In the genomic region with DNA sequence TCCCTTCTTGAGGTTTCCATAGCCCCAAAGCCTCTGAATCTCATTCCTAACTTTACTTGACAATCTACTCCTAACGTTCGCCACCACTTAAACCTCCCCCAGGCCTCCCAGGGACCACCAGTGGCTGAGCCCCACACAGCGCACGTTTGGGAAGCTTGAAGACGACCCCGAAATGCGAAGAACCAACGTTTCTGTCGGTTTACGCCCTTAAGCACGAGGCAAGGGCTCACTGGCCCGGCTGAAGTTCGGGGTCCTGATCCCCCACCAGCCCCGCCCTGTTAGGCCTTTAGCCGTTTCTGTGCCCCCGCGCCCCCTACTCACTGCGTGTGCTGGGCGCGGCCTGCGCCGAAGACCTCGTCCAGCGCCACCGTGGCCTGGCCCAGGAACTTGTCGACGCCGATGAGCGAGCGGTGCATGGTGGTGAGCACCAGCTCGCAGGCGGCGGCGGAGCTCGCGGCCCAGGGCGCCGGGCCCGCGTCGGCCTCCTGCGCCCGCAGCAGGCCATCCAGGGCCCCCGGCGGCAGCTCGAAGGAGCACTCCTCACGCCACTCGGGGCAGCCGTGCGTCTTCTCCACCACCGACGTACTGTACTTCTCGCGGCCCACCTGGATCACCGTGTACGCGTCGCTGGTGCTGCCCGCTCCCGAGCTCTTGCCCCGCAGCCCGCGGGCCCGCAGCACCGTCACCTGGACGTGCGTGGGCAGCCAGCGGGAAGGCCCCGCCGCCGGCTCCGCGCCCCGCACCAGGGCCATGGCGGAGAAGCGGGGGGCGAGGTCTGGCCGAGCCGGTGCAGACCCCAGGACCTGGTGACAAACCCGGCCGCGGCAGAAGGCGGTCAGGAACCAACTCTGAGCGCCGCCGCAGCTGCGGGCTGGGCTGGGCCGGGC, we compare ENCODE assay signal across 1 cellular context.
TF ChIP-seq lines count a peak whose summit lies in the region.

No MANE protein-coding gene starts in this region.

TF ChIP-seq in HepG2, 621 proteins besides CTCF, POLR2A, EP300 and RAD21 (continued from another document and continues in another):
- TF ChIP-seq SIX1 (CRISPR knock-in tag; IDR thresholded peaks at IDR 0.05; ENCODE audit: borderline replicate concordance) = no peak
- TF ChIP-seq CCDC6 (CRISPR knock-in tag; IDR thresholded peaks at IDR 0.05) = peak; percentile 44; the same call in 1 of the 2 replicates
- no peak for TF ChIP-seq ZMYM3 (CRISPR knock-in tag; IDR thresholded peaks at IDR 0.05)
- no peak for TF ChIP-seq ZZZ3 (CRISPR knock-in tag; IDR thresholded peaks at IDR 0.05; ENCODE audit: borderline replicate concordance)
- TF ChIP-seq, protein P1, sequence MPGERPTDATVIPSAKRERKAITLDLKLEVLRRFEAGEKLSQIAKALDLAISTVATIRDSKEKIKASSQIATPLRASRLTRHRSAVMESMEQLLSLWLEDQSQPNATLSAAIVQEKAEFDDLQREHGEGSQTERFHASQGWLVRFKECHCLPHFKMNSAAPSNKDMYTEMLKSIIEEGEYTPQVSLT (CRISPR knock-in tag; IDR thresholded peaks at IDR 0.05; ENCODE audit: borderline replicate concordance, low read depth) = no peak; the same call in 1 of the 2 replicates
- TF ChIP-seq ZNF180 (CRISPR knock-in tag; IDR thresholded peaks at IDR 0.05; ENCODE audit: borderline replicate concordance, low read depth) = no peak
- TF ChIP-seq HOXA7 (CRISPR knock-in tag; IDR thresholded peaks at IDR 0.05) = no peak
- TF ChIP-seq STAG1 (CRISPR knock-in tag; IDR thresholded peaks at IDR 0.05) = no peak
- 0 out of 2 replicates have a peak, but pooled peaks have one; percentile 65 for TF ChIP-seq KDM4B (CRISPR knock-in tag; IDR thresholded peaks at IDR 0.05)
- 0 out of 2 replicates have a peak, but pooled peaks have one; percentile 65 for TF ChIP-seq ZNF512B (CRISPR knock-in tag; IDR thresholded peaks at IDR 0.05; ENCODE audit: borderline replicate concordance)
- TF ChIP-seq SALL2 (CRISPR knock-in tag; IDR thresholded peaks at IDR 0.05) = peak; percentile 79
- TF ChIP-seq ZNF614 (CRISPR knock-in tag; IDR thresholded peaks at IDR 0.05; ENCODE audit: borderline replicate concordance) = no peak
- peak; percentile 56; the same call in 1 of the 2 replicates for TF ChIP-seq REL (CRISPR knock-in tag; conservative IDR thresholded peaks at IDR 0.05)
- TF ChIP-seq, protein P2, sequence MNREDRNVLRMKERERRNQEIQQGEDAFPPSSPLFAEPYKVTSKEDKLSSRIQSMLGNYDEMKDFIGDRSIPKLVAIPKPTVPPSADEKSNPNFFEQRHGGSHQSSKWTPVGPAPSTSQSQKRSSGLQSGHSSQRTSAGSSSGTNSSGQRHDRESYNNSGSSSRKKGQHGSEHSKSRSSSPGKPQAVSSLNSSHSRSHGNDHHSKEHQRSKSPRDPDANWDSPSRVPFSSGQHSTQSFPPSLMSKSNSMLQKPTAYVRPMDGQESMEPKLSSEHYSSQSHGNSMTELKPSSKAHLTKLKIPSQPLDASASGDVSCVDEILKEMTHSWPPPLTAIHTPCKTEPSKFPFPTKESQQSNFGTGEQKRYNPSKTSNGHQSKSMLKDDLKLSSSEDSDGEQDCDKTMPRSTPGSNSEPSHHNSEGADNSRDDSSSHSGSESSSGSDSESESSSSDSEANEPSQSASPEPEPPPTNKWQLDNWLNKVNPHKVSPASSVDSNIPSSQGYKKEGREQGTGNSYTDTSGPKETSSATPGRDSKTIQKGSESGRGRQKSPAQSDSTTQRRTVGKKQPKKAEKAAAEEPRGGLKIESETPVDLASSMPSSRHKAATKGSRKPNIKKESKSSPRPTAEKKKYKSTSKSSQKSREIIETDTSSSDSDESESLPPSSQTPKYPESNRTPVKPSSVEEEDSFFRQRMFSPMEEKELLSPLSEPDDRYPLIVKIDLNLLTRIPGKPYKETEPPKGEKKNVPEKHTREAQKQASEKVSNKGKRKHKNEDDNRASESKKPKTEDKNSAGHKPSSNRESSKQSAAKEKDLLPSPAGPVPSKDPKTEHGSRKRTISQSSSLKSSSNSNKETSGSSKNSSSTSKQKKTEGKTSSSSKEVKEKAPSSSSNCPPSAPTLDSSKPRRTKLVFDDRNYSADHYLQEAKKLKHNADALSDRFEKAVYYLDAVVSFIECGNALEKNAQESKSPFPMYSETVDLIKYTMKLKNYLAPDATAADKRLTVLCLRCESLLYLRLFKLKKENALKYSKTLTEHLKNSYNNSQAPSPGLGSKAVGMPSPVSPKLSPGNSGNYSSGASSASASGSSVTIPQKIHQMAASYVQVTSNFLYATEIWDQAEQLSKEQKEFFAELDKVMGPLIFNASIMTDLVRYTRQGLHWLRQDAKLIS (CRISPR knock-in tag; IDR thresholded peaks at IDR 0.05) = no peak
- peak in 1 of 2 experiments; percentile 22; a peak in 1 of 4 replicates for TF ChIP-seq KLF16 (CRISPR knock-in tag; IDR thresholded peaks at IDR 0.05)
- TF ChIP-seq MLX (CRISPR knock-in tag; IDR thresholded peaks at IDR 0.05) = no peak
- no peak for TF ChIP-seq MED8 (CRISPR knock-in tag; IDR thresholded peaks at IDR 0.05; ENCODE audit: insufficient replicate concordance)
- TF ChIP-seq, protein P3, sequence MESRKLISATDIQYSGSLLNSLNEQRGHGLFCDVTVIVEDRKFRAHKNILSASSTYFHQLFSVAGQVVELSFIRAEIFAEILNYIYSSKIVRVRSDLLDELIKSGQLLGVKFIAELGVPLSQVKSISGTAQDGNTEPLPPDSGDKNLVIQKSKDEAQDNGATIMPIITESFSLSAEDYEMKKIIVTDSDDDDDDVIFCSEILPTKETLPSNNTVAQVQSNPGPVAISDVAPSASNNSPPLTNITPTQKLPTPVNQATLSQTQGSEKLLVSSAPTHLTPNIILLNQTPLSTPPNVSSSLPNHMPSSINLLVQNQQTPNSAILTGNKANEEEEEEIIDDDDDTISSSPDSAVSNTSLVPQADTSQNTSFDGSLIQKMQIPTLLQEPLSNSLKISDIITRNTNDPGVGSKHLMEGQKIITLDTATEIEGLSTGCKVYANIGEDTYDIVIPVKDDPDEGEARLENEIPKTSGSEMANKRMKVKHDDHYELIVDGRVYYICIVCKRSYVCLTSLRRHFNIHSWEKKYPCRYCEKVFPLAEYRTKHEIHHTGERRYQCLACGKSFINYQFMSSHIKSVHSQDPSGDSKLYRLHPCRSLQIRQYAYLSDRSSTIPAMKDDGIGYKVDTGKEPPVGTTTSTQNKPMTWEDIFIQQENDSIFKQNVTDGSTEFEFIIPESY (CRISPR knock-in tag; IDR thresholded peaks at IDR 0.05) = no peak
- TF ChIP-seq ATM (IDR thresholded peaks at IDR 0.05; ENCODE audit: borderline replicate concordance) = no peak
- no peak for TF ChIP-seq PHB2 (IDR thresholded peaks at IDR 0.05; ENCODE audit: partially characterized antibody)
- no peak for TF ChIP-seq GRHL1 (CRISPR knock-in tag; conservative IDR thresholded peaks at IDR 0.05)
- 0 out of 2 replicates have a peak, but pooled peaks have one; percentile 12 for TF ChIP-seq KDM6A (CRISPR knock-in tag; IDR thresholded peaks at IDR 0.05; ENCODE audit: low read depth)
- TF ChIP-seq, protein P4, sequence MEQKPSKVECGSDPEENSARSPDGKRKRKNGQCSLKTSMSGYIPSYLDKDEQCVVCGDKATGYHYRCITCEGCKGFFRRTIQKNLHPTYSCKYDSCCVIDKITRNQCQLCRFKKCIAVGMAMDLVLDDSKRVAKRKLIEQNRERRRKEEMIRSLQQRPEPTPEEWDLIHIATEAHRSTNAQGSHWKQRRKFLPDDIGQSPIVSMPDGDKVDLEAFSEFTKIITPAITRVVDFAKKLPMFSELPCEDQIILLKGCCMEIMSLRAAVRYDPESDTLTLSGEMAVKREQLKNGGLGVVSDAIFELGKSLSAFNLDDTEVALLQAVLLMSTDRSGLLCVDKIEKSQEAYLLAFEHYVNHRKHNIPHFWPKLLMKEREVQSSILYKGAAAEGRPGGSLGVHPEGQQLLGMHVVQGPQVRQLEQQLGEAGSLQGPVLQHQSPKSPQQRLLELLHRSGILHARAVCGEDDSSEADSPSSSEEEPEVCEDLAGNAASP (CRISPR knock-in tag; IDR thresholded peaks at IDR 0.05; ENCODE audit: borderline replicate concordance) = no peak; the same call in 1 of the 2 replicates
- TF ChIP-seq HIVEP1 (CRISPR knock-in tag; IDR thresholded peaks at IDR 0.05) = no peak
- no peak for TF ChIP-seq TRAFD1 (CRISPR knock-in tag; IDR thresholded peaks at IDR 0.05; ENCODE audit: borderline replicate concordance)
- TF ChIP-seq MXI1 (IDR thresholded peaks at IDR 0.05; ENCODE audit: borderline replicate concordance, low read depth, low read length) = peak; percentile 16; the same call in 1 of the 3 replicates
- peak; percentile 57; the same call in 1 of the 2 replicates for TF ChIP-seq BATF2 (CRISPR knock-in tag; IDR thresholded peaks at IDR 0.05)
- TF ChIP-seq ZNF615 (CRISPR knock-in tag; IDR thresholded peaks at IDR 0.05; ENCODE audit: borderline replicate concordance) = no peak
- TF ChIP-seq ISL2 (CRISPR knock-in tag; IDR thresholded peaks at IDR 0.05) = peak; percentile 35; the same call in 1 of the 2 replicates
- TF ChIP-seq, protein P5, sequence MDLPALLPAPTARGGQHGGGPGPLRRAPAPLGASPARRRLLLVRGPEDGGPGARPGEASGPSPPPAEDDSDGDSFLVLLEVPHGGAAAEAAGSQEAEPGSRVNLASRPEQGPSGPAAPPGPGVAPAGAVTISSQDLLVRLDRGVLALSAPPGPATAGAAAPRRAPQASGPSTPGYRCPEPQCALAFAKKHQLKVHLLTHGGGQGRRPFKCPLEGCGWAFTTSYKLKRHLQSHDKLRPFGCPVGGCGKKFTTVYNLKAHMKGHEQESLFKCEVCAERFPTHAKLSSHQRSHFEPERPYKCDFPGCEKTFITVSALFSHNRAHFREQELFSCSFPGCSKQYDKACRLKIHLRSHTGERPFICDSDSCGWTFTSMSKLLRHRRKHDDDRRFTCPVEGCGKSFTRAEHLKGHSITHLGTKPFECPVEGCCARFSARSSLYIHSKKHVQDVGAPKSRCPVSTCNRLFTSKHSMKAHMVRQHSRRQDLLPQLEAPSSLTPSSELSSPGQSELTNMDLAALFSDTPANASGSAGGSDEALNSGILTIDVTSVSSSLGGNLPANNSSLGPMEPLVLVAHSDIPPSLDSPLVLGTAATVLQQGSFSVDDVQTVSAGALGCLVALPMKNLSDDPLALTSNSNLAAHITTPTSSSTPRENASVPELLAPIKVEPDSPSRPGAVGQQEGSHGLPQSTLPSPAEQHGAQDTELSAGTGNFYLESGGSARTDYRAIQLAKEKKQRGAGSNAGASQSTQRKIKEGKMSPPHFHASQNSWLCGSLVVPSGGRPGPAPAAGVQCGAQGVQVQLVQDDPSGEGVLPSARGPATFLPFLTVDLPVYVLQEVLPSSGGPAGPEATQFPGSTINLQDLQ (CRISPR knock-in tag; IDR thresholded peaks at IDR 0.05) = peak; percentile 85
- TF ChIP-seq NRL (CRISPR knock-in tag; IDR thresholded peaks at IDR 0.05; ENCODE audit: borderline replicate concordance) = 0 out of 2 replicates have a peak, but pooled peaks have one; percentile 37
- peak; percentile 92 for TF ChIP-seq ZNF547 (CRISPR knock-in tag; IDR thresholded peaks at IDR 0.05)
- TF ChIP-seq ZIK1 (CRISPR knock-in tag; IDR thresholded peaks at IDR 0.05; ENCODE audit: borderline replicate concordance, low read depth) = peak; percentile 97; the same call in 1 of the 2 replicates
- TF ChIP-seq ZFP82 (CRISPR knock-in tag; IDR thresholded peaks at IDR 0.05; ENCODE audit: borderline replicate concordance) = no peak; the same call in 1 of the 2 replicates
- no peak for TF ChIP-seq NCOA5 (CRISPR knock-in tag; IDR thresholded peaks at IDR 0.05)
- TF ChIP-seq ETV6 (CRISPR knock-in tag; conservative IDR thresholded peaks at IDR 0.05) = no peak; the same call in 1 of the 2 replicates
